8 cellular contexts compared by ENCODE assay signal in genomic region chr5:124661317-124662141, GRCh38.
DNase-seq lines count a peak whose midpoint lies in the region; ATAC-seq and TF ChIP-seq lines count a peak whose summit lies in the region.

No MANE protein-coding gene starts in this region.

- H3K4me1 ChIP-seq in naive thymus-derived CD4-positive, alpha-beta T cell (ENCODE audit: control insufficient read depth in 2 of 2, insufficient read depth in 2 of 2, low read length in 2 of 2): no peaks in the 10 kb centered on the region

- H3K27ac ChIP-seq in VCaP: peak overlapping the region; percentile 77
- H3K27ac ChIP-seq in naive thymus-derived CD4-positive, alpha-beta T cell (ENCODE audit: low read depth, low read length): no peak overlapping the region

- intact Hi-C loops in left ventricle myocardium superior (cut with micrococcal nuclease): no loop called here
- intact Hi-C loops in naive thymus-derived CD4-positive, alpha-beta T cell (cut with micrococcal nuclease): no loop called here

- peaks cover 13 to 47% (median 20%) of the 10 kb centered on the region in 5 donors for H3K27me3 Mint-ChIP-seq in naive thymus-derived CD4-positive, alpha-beta T cell
- H3K27me3 Mint-ChIP-seq in activated CD8-positive, alpha-beta memory T cell treated with anti-CD3 and anti-CD28 coated beads, Interleukin-2, amount 10 ng/mL, durations not matched to agents 7 days and 5 days: no peaks in the 10 kb centered on the region

- no peaks in the 10 kb centered on the region for H3K36me3 ChIP-seq in naive thymus-derived CD4-positive, alpha-beta T cell (ENCODE audit: control insufficient read depth in 2 of 3, insufficient read depth in 3 of 3, low read length in 3 of 3)

- no peaks in the 10 kb centered on the region for H3K9me3 ChIP-seq in naive thymus-derived CD4-positive, alpha-beta T cell (ENCODE audit: control insufficient read depth in 2 of 3, low read length in 3 of 3)

- H3K4me1 Mint-ChIP-seq in naive thymus-derived CD4-positive, alpha-beta T cell: peaks cover 0 to 6% (median 0%) of the 10 kb centered on the region in 7 donors
- H3K4me1 Mint-ChIP-seq in activated CD8-positive, alpha-beta memory T cell treated with anti-CD3 and anti-CD28 coated beads, Interleukin-2, amount 10 ng/mL, durations not matched to agents 7 days and 5 days: no peaks in the 10 kb centered on the region

- H3K9me3 Mint-ChIP-seq in naive thymus-derived CD4-positive, alpha-beta T cell: no peaks in the 10 kb centered on the region
- no peaks in the 10 kb centered on the region for H3K9me3 Mint-ChIP-seq in activated CD8-positive, alpha-beta memory T cell treated with anti-CD3 and anti-CD28 coated beads, Interleukin-2, amount 10 ng/mL, durations not matched to agents 7 days and 5 days (ENCODE audit: low read depth)

- no peaks in the 10 kb centered on the region for H3K36me3 Mint-ChIP-seq in naive thymus-derived CD4-positive, alpha-beta T cell
- no peaks in the 10 kb centered on the region for H3K36me3 Mint-ChIP-seq in activated CD8-positive, alpha-beta memory T cell treated with anti-CD3 and anti-CD28 coated beads, Interleukin-2, amount 10 ng/mL, durations not matched to agents 7 days and 5 days

- POLR2A ChIA-PET in naive thymus-derived CD4-positive, alpha-beta T cell (lab: Charles Lee): no interaction called here

- H3K4me3 Mint-ChIP-seq in naive thymus-derived CD4-positive, alpha-beta T cell: no peak overlapping the region
- no peak overlapping the region for H3K4me3 Mint-ChIP-seq in activated CD8-positive, alpha-beta memory T cell treated with anti-CD3 and anti-CD28 coated beads, Interleukin-2, amount 10 ng/mL, durations not matched to agents 7 days and 5 days

- H3K27me3 ChIP-seq in naive thymus-derived CD4-positive, alpha-beta T cell (ENCODE audit: control insufficient read depth in 2 of 2, insufficient read depth in 2 of 2, low read length in 2 of 2): no peaks in the 10 kb centered on the region

- CTCF ChIA-PET in naive thymus-derived CD4-positive, alpha-beta T cell (lab: Charles Lee): no interaction called here
- CTCF ChIA-PET in activated CD8-positive, alpha-beta memory T cell treated with anti-CD3 and anti-CD28 coated beads, Interleukin-2, amount 10 ng/mL, durations not matched to agents 7 days and 5 days (lab: Charles Lee): no interaction called here

- TF ChIP-seq CTCF in VCaP (conservative IDR thresholded peaks at IDR 0.05): no peak

- DNase-seq in DMS79 (lab: John Stamatoyannopoulos, UW): peak; percentile 78
- DNase-seq in NCI-H1105 treated with DMSO at 0.1 percent for 48 hours (lab: John Stamatoyannopoulos, UW): peak; percentile 86
- no peak for DNase-seq in left ventricle myocardium superior
- DNase-seq in skeletal muscle cell (ENCODE audit: low read depth): peak; percentile 57
- DNase-seq in naive thymus-derived CD4-positive, alpha-beta T cell: no peak
- no peak for DNase-seq in activated CD8-positive, alpha-beta memory T cell treated with anti-CD3 and anti-CD28 coated beads, Interleukin-2, amount 10 ng/mL, durations not matched to agents 7 days and 5 days

- H3K27ac Mint-ChIP-seq in naive thymus-derived CD4-positive, alpha-beta T cell: no peak overlapping the region
- H3K27ac Mint-ChIP-seq in activated CD8-positive, alpha-beta memory T cell treated with anti-CD3 and anti-CD28 coated beads, Interleukin-2, amount 10 ng/mL, durations not matched to agents 7 days and 5 days: no peak overlapping the region

- peak; percentile 62 for ATAC-seq in left ventricle myocardium superior
- no peak for ATAC-seq in HG03039 (IDR thresholded peaks at IDR 0.05; ENCODE audit: unreplicated experiment)
- ATAC-seq in naive thymus-derived CD4-positive, alpha-beta T cell: no peak
- ATAC-seq in activated CD8-positive, alpha-beta memory T cell treated with anti-CD3 and anti-CD28 coated beads, Interleukin-2, amount 10 ng/mL, durations not matched to agents 7 days and 5 days: no peak

- H3K4me3 ChIP-seq in skeletal muscle cell (ENCODE audit: low read depth, low read length): no peak overlapping the region
- no peak overlapping the region for H3K4me3 ChIP-seq in naive thymus-derived CD4-positive, alpha-beta T cell (ENCODE audit: low read length)

Comparison
In these comparisons a context has a peak if more than half of its experiments do, and no peak if none do; other contexts are left out.
1. DNase-seq: peak in DMS79 (single experiment), NCI-H1105 treated with DMSO at 0.1 percent for 48 hours (single experiment) and skeletal muscle cell (single experiment); none in left ventricle myocardium superior (single experiment), naive thymus-derived CD4-positive, alpha-beta T cell (0 of 9) and activated CD8-positive, alpha-beta memory T cell treated with anti-CD3 and anti-CD28 coated beads, Interleukin-2, amount 10 ng/mL, durations not matched to agents 7 days and 5 days (single experiment).